In genomic region chr17:77465358-77466041, GRCh38 we compare ENCODE assay signal across 7 cellular contexts.
DNase-seq lines count a peak whose midpoint lies in the region; ATAC-seq, FAIRE-seq and TF ChIP-seq lines count a peak whose summit lies in the region.

No MANE protein-coding gene starts in this region.

- peak; percentile 60 for ATAC-seq in HG03354 (IDR thresholded peaks at IDR 0.05; ENCODE audit: poor library complexity, severe bottlenecking, unreplicated experiment)
- peak; percentile 92 for ATAC-seq in T-helper 17 cell
- ATAC-seq in left lung: peak; percentile 82
- peak; percentile 91 for ATAC-seq in stimulated activated effector memory CD8-positive, alpha-beta T cell treated with anti-CD3 and anti-CD28 coated beads, Interleukin-12 subunit alpha, Interleukin-12 subunit beta, amount 100 ng/mL, for 72 hours

- no peaks in the 10 kb centered on the region for H3K36me3 ChIP-seq in left lung

- peaks cover 0 to 7% (median 0%) of the 10 kb centered on the region in 5 experiments for H3K9me3 Mint-ChIP-seq in brain
- peaks cover 5% of the 10 kb centered on the region for H3K9me3 Mint-ChIP-seq in stimulated activated effector memory CD8-positive, alpha-beta T cell treated with anti-CD3 and anti-CD28 coated beads, Interleukin-12 subunit alpha, Interleukin-12 subunit beta, amount 100 ng/mL, for 72 hours

- TF ChIP-seq CTCF in brain (conservative IDR thresholded peaks at IDR 0.05): no peak
- TF ChIP-seq CTCF in left lung (IDR thresholded peaks at IDR 0.05): no peak

- H3K9me3 ChIP-seq in T-helper 17 cell (ENCODE audit: control insufficient read depth, low read length, poor library complexity, severe bottlenecking): no peaks in the 10 kb centered on the region
- H3K9me3 ChIP-seq in left lung: no peaks in the 10 kb centered on the region

- H3K4me1 Mint-ChIP-seq in T-helper 17 cell (peaks cover 69% of the 10 kb centered on the region), brain (peaks cover 80% of the 10 kb centered on the region)
- H3K4me1 Mint-ChIP-seq in stimulated activated effector memory CD8-positive, alpha-beta T cell treated with anti-CD3 and anti-CD28 coated beads, Interleukin-12 subunit alpha, Interleukin-12 subunit beta, amount 100 ng/mL, for 72 hours: peaks cover 85% of the 10 kb centered on the region

- no peaks in the 10 kb centered on the region for H3K27me3 Mint-ChIP-seq in T-helper 17 cell
- H3K27me3 Mint-ChIP-seq in brain: no peaks in the 10 kb centered on the region

- peaks cover 21% of the 10 kb centered on the region for H3K36me3 Mint-ChIP-seq in T-helper 17 cell (ENCODE audit: low read depth)
- H3K36me3 Mint-ChIP-seq in brain: peaks cover 28% of the 10 kb centered on the region
- H3K36me3 Mint-ChIP-seq in stimulated activated effector memory CD8-positive, alpha-beta T cell treated with anti-CD3 and anti-CD28 coated beads, Interleukin-12 subunit alpha, Interleukin-12 subunit beta, amount 100 ng/mL, for 72 hours: peaks cover 94% of the 10 kb centered on the region

- peak overlapping the region; percentile 45 to 94 for H3K27ac ChIP-seq in left lung

- H3K27ac Mint-ChIP-seq in T-helper 17 cell: peak overlapping the region; percentile 92
- peak overlapping the region; percentile 94 to 99 (median 97) for H3K27ac Mint-ChIP-seq in brain
- H3K27ac Mint-ChIP-seq in stimulated activated effector memory CD8-positive, alpha-beta T cell treated with anti-CD3 and anti-CD28 coated beads, Interleukin-12 subunit alpha, Interleukin-12 subunit beta, amount 100 ng/mL, for 72 hours: peak overlapping the region; percentile 72

- peaks cover 27 to 88% of the 10 kb centered on the region in 2 donors for H3K4me1 ChIP-seq in left lung

- H3K27me3 ChIP-seq in left lung: no peaks in the 10 kb centered on the region

- H3K4me3 Mint-ChIP-seq in T-helper 17 cell (peak overlapping the region; percentile 84), brain (peak overlapping the region; percentile 73 to 82 (median 77))
- peak overlapping the region; percentile 72 for H3K4me3 Mint-ChIP-seq in stimulated activated effector memory CD8-positive, alpha-beta T cell treated with anti-CD3 and anti-CD28 coated beads, Interleukin-12 subunit alpha, Interleukin-12 subunit beta, amount 100 ng/mL, for 72 hours

- intact Hi-C loops in left lung (cut with DNase I): no loop called here

- DNase-seq in GM19239 (ENCODE audit: insufficient read length, low spot score) (peak; percentile 74), T-helper 17 cell (peak; percentile 39 to 67 (median 58)), left lung (peak; percentile 86 to 89), NCI-H1694 treated with DMSO at 0.1 percent for 48 hours (lab: John Stamatoyannopoulos, UW) (no peak)
- DNase-seq in stimulated activated effector memory CD8-positive, alpha-beta T cell treated with anti-CD3 and anti-CD28 coated beads, Interleukin-12 subunit alpha, Interleukin-12 subunit beta, amount 100 ng/mL, for 72 hours (ENCODE audit: low spot score in 2 of 2): peak in 1 of 2 donors; percentile 80

- FAIRE-seq in GM19239 (lab: Jason Lieb, UNC): peak; percentile 99

- H3K4me3 ChIP-seq in left lung: no peak overlapping the region
